Comparison of ENCODE assay signal across 21 cellular contexts in genomic region chr5:176603091-176603490, GRCh38. TPM values are rescaled to one million over a fixed set of nuclear protein-coding genes. Genes with fewer than 3 reads are reported as not detected.
"Had no signal": no experiment of that assay in that cellular context is flagged by ENCODE, and none has a peak within 500 bp of the region (broad histone marks: within the 10 kb centered on the region; RNA-seq: fewer than 3 reads in every experiment).

No MANE protein-coding gene starts in this region.

- DNase-seq: esophagus squamous epithelium; foreskin fibroblast; head of caudate nucleus; kidney; left cardiac atrium; left ventricle myocardium superior; mesenchymal stem cell; midbrain; posterior cingulate gyrus; right cardiac atrium; small intestine; stimulated activated CD4-positive, alpha-beta T cell treated with anti-CD3 and anti-CD28 coated beads, Interleukin-12 subunit alpha, Interleukin-12 subunit beta, amount 100 ng/mL, for 4 hours; stimulated activated naive CD4-positive, alpha-beta T cell treated with Interleukin-2 at 50 U/mL for 16 hours had no signal

- H3K36me3 Mint-ChIP-seq: natural killer cell treated with Interleukin-12 subunit alpha and Interleukin-12 subunit beta and Interleukin-15 and Interleukin-18, amount 100 ng/mL, for 72 hours; type B pancreatic cell had no signal

- H3K4me3 Mint-ChIP-seq: dendritic cell treated with granulocyte-macrophage colony-stimulating factor and Interleukin-4, amounts not matched to agents 40 ng/mL and 50 ng/mL, for 4 days; natural killer cell treated with Interleukin-12 subunit alpha and Interleukin-12 subunit beta and Interleukin-15 and Interleukin-18, amount 100 ng/mL, for 72 hours; type B pancreatic cell had no signal

- H3K79me2 ChIP-seq: hepatocyte had no signal

- H3K27ac ChIP-seq: esophagus squamous epithelium, hepatocyte, neutrophil had no signal

- ATAC-seq: left cardiac atrium; left ventricle myocardium superior; natural killer cell treated with Interleukin-12 subunit alpha and Interleukin-12 subunit beta and Interleukin-15 and Interleukin-18, amount 100 ng/mL, for 72 hours; right cardiac atrium had no signal

- H2AFZ ChIP-seq: hepatocyte had no signal

- H3K4me1 ChIP-seq: esophagus squamous epithelium had no signal

- H3K9me3 Mint-ChIP-seq: dendritic cell treated with granulocyte-macrophage colony-stimulating factor and Interleukin-4, amounts not matched to agents 40 ng/mL and 50 ng/mL, for 4 days; natural killer cell treated with Interleukin-12 subunit alpha and Interleukin-12 subunit beta and Interleukin-15 and Interleukin-18, amount 100 ng/mL, for 72 hours; type B pancreatic cell had no signal

- H3K27me3 ChIP-seq: hepatocyte had no signal

- H3K4me3 ChIP-seq: esophagus squamous epithelium, hepatocyte, lung had no signal

- H3K4me2 ChIP-seq: hepatocyte had no signal

- H3K27ac Mint-ChIP-seq: dendritic cell treated with granulocyte-macrophage colony-stimulating factor and Interleukin-4, amounts not matched to agents 40 ng/mL and 50 ng/mL, for 4 days; natural killer cell treated with Interleukin-12 subunit alpha and Interleukin-12 subunit beta and Interleukin-15 and Interleukin-18, amount 100 ng/mL, for 72 hours; type B pancreatic cell had no signal

- H3K36me3 ChIP-seq: esophagus squamous epithelium, neutrophil had no signal

RNA-seq across cellular contexts. Expression of gene SNCB, which starts 27.2 kb away (rescaled TPM):
- total RNA-seq: esophagus squamous epithelium; hepatocyte; kidney; left ventricle myocardium superior; lung; natural killer cell treated with Interleukin-12 subunit alpha and Interleukin-12 subunit beta and Interleukin-15 and Interleukin-18, amount 100 ng/mL, for 72 hours; osteoblast had no signal

RNA-seq across cellular contexts. Expression of gene EIF4E1B, which starts 27.4 kb away (rescaled TPM):
- total RNA-seq: epithelial cell of proximal tubule; esophagus squamous epithelium; hepatocyte; kidney; left cardiac atrium; left ventricle myocardium superior; lung; natural killer cell treated with Interleukin-12 subunit alpha and Interleukin-12 subunit beta and Interleukin-15 and Interleukin-18, amount 100 ng/mL, for 72 hours; osteoblast; right cardiac atrium had no signal
- polyA plus RNA-seq: hepatocyte, lung, right cardiac atrium had no signal

RNA-seq across cellular contexts. Expression of gene CDHR2, which starts 53.9 kb away (rescaled TPM):
- total RNA-seq: epithelial cell of proximal tubule had no signal
- polyA plus RNA-seq: right cardiac atrium had no signal
